Comparison of ENCODE assay signal across 34 cellular contexts in the genomic region with DNA sequence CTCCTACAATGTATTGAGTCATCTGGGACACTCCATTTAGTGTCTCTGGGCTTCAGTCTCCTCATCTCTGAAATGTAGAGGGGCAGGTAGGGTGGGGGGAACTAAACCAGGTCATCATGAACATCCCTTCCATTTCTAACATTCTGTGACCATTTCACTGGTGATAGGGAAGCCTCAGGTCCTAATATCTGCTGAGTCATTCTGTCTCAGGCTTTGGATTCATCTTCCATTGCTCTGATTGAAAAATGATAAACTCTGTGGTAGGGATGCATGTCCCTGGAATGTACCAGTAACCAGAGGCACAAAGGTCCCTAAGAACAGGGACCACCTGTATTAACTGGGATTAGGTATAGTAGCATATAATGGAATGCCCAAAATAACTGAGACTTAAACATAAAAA. TPM values are rescaled to one million over a fixed set of nuclear protein-coding genes. Genes with fewer than 3 reads are reported as not detected.
"Had no signal": no experiment of that assay in that cellular context is flagged by ENCODE, and none has a peak within 500 bp of the region (broad histone marks: within the 10 kb centered on the region; RNA-seq: fewer than 3 reads in every experiment).

No MANE protein-coding gene starts in this region.

- H3K9ac ChIP-seq: neural progenitor cell, parathyroid adenoma had no signal

- H3K4me3 ChIP-seq: neural progenitor cell, ovary, psoas muscle, skin epidermis, smooth muscle cell, spleen, stomach, thoracic aorta, thyroid gland, tibial nerve, upper lobe of left lung, vagina had no signal

- DNase-seq: natural killer cell; occipital lobe; ovary; posterior cingulate gyrus; psoas muscle; right cardiac atrium; spleen; stimulated activated CD4-positive, alpha-beta T cell treated with anti-CD3 and anti-CD28 coated beads, Interleukin-12 subunit alpha, Interleukin-12 subunit beta, amount 100 ng/mL, for 4 hours; stimulated activated CD4-positive, alpha-beta T cell treated with anti-CD3 and anti-CD28 coated beads, Interleukin-1b, Interleukin-23, amount 100 ng/mL, for 48 hours; stimulated activated CD4-positive, alpha-beta T cell treated with anti-CD3 and anti-CD28 coated beads, Interleukin-4, amount 100 ng/mL, for 1 hour; stimulated activated CD4-positive, alpha-beta T cell treated with anti-CD3 and anti-CD28 coated beads, Interleukin-4, amount 100 ng/mL, for 4 hours; stimulated activated naive B cell treated with anti-CD40 and anti-IgM and Interleukin-4, amounts not matched to agents 10 μg/mL and 1 μg/mL and 100 μg/mL, for 72 hours; stimulated activated naive CD4-positive, alpha-beta T cell treated with Interleukin-2 at 50 U/mL for 16 hours; stomach; thyroid gland; trophoblast cell; upper lobe of left lung had no signal

- H3K79me2 ChIP-seq: parathyroid adenoma had no signal

- H3K27me3 ChIP-seq: neural progenitor cell, ovary, spleen, stomach, thyroid gland, tibial nerve, upper lobe of left lung, vagina had no signal

- H3K36me3 ChIP-seq: neural progenitor cell, ovary, spleen, stomach, thoracic aorta, thyroid gland, tibial nerve, upper lobe of left lung, vagina had no signal

- H3K9me3 ChIP-seq: ovary, psoas muscle, spleen, stomach, thoracic aorta, thyroid gland, tibial nerve, upper lobe of left lung, vagina had no signal

- H3K4me2 ChIP-seq: neural progenitor cell, smooth muscle cell had no signal

- H3K4me1 ChIP-seq: neural progenitor cell, parathyroid adenoma, spleen, stomach, thyroid gland, tibial nerve, upper lobe of left lung, vagina had no signal

- FAIRE-seq: urothelium cell line had no signal

- H3K27ac ChIP-seq: neural progenitor cell, ovary, parathyroid adenoma, psoas muscle, skin epidermis, spleen, stomach, thoracic aorta, thyroid gland, tibial nerve, upper lobe of left lung, vagina had no signal

- H2AFZ ChIP-seq: neural progenitor cell, parathyroid adenoma had no signal

- ATAC-seq: natural killer cell; right cardiac atrium; sciatic nerve; stimulated activated effector memory CD8-positive, alpha-beta T cell treated with anti-CD3 and anti-CD28 coated beads, Interleukin-12 subunit alpha, Interleukin-12 subunit beta, amount 100 ng/mL, for 72 hours; stimulated activated naive B cell treated with anti-CD40 and anti-IgM and Interleukin-4, amounts not matched to agents 10 μg/mL and 1 μg/mL and 100 μg/mL, for 72 hours had no signal

RNA-seq across cellular contexts. Expression of gene LRRC52, which starts 36.2 kb away (rescaled TPM):
- total RNA-seq: natural killer cell, occipital lobe, osteoblast, ovary, progenitor cell of endocrine pancreas, psoas muscle, renal cortical epithelial cell, right cardiac atrium, sciatic nerve, smooth muscle cell, spleen, stomach, subcutaneous adipose tissue, temporal lobe, thoracic aorta, tibial nerve, ureter, vagina had no signal
- polyA plus RNA-seq: neural cell, ovary, smooth muscle cell, spleen, stomach had no signal
